ENCODE assay signal across 19 cellular contexts in genomic region chr9:115668506-115668905, GRCh38.
DNase-seq lines count a peak whose midpoint lies in the region; ATAC-seq and TF ChIP-seq lines count a peak whose summit lies in the region.
"Had no signal": no experiment of that assay in that cellular context is flagged by ENCODE, and none has a peak within 500 bp of the region (broad histone marks: within the 10 kb centered on the region; RNA-seq: fewer than 3 reads in every experiment).

No MANE protein-coding gene starts in this region.

- TF ChIP-seq POLR2A in gastrocnemius medialis (IDR thresholded peaks at IDR 0.05) = no peak

- H4K20me1 ChIP-seq in fibroblast of lung (ENCODE audit: control insufficient read depth, extremely low read depth, insufficient read depth, low read length) = no peaks in the 10 kb centered on the region

- intact Hi-C loops in gastrocnemius medialis (cut with DNase I; ENCODE audit: low total_unique reads) = no loop called here

- ATAC-seq in gastrocnemius medialis = peak; percentile 54 to 69
- ATAC-seq in HG03565 (IDR thresholded peaks at IDR 0.05; ENCODE audit: unreplicated experiment) = no peak
- no peak for ATAC-seq in GM21529 (IDR thresholded peaks at IDR 0.05; ENCODE audit: unreplicated experiment)
- ATAC-seq: K562; stimulated activated naive CD8-positive, alpha-beta T cell treated with anti-CD3 and anti-CD28 coated beads, Interleukin-15, Interleukin-2, amounts not matched to agents 100 U/mL and 50 U/mL, for 24 hours had no signal

- no peaks in the 10 kb centered on the region for H3K36me3 ChIP-seq in fibroblast of lung (ENCODE audit: control insufficient read depth, insufficient read depth, low read length)
- H3K36me3 ChIP-seq in gastrocnemius medialis = no peaks in the 10 kb centered on the region
- H3K36me3 ChIP-seq: HAP-1, heart right ventricle had no signal

- H3K27me3 ChIP-seq in fibroblast of lung (ENCODE audit: control insufficient read depth, insufficient read depth, low read length) = no peaks in the 10 kb centered on the region
- no peaks in the 10 kb centered on the region for H3K27me3 ChIP-seq in gastrocnemius medialis

- H3K4me3 ChIP-seq in fibroblast of lung (replicated peaks in 1 of 4; ENCODE audit: control extremely low read depth in 1 of 4, insufficient read depth in 1 of 4, low read depth in 3 of 4, low read length in 4 of 4) = no peak overlapping the region
- no peak overlapping the region for H3K4me3 ChIP-seq in gastrocnemius medialis
- H3K4me3 ChIP-seq: coronary artery, HAP-1, heart right ventricle, K562 had no signal

- no peaks in the 10 kb centered on the region for H3K79me2 ChIP-seq in fibroblast of lung (ENCODE audit: control insufficient read depth, insufficient read depth, low read length)

- TF ChIP-seq CTCF in RWPE1 (conservative IDR thresholded peaks at IDR 0.05; ENCODE audit: low read depth) = no peak
- TF ChIP-seq CTCF in fibroblast of lung (conservative IDR thresholded peaks at IDR 0.05 in 1 of 2, IDR thresholded peaks at IDR 0.05 in 1 of 2; ENCODE audit: low read depth in 1 of 2, low read length in 2 of 2) = no peak
- TF ChIP-seq CTCF in gastrocnemius medialis (IDR thresholded peaks at IDR 0.05 in 4 of 5, conservative IDR thresholded peaks at IDR 0.05 in 1 of 5) = no peak

- H3K27ac ChIP-seq in RWPE1 = peak overlapping the region; percentile 40
- H3K27ac ChIP-seq in fibroblast of lung (ENCODE audit: insufficient read depth, low read length) = peak overlapping the region; percentile 53
- H3K27ac ChIP-seq in gastrocnemius medialis = no peak overlapping the region

- CTCF ChIA-PET in RWPE1 (lab: Yijun Ruan, JAX) = interaction anchor here (0.6 kb wide), 1 partner anchor 117 kb away, joined by 3 read pairs; no protein-coding TSS in a partner anchor

- in situ Hi-C loops in gastrocnemius medialis (cut with MboI; ENCODE audit: low sequenced_read_pairs in 4 of 4) = no loop called here

- H3K9ac ChIP-seq in fibroblast of lung (ENCODE audit: insufficient read depth, low read length) = no peak overlapping the region

- POLR2A ChIA-PET in RWPE1 (lab: Yijun Ruan, JAX; ENCODE audit: low non-redundant PET) = no interaction called here

- no peak overlapping the region for H2AFZ ChIP-seq in fibroblast of lung (ENCODE audit: low read length)

- H3K9me3 ChIP-seq in fibroblast of lung (ENCODE audit: control insufficient read depth, insufficient read depth, low read depth, low read length) (no peaks in the 10 kb centered on the region), gastrocnemius medialis (no peaks in the 10 kb centered on the region)
- H3K9me3 ChIP-seq: HAP-1, heart right ventricle had no signal

- H3K4me1 ChIP-seq in fibroblast of lung (ENCODE audit: control insufficient read depth, extremely low read depth, insufficient read depth, low read length) = peaks cover 18% of the 10 kb centered on the region
- H3K4me1 ChIP-seq in gastrocnemius medialis = no peaks in the 10 kb centered on the region
- H3K4me1 ChIP-seq: HAP-1 had no signal

- H3K4me2 ChIP-seq in fibroblast of lung (ENCODE audit: extremely low read depth, insufficient read depth, low read length) = no peak overlapping the region

- DNase-seq in GM03348 (ENCODE audit: low spot score) = peak; percentile 74
- peak; percentile 76 for DNase-seq in RWPE1 (ENCODE audit: low spot score)
- DNase-seq in fibroblast of lung (ENCODE audit: low read depth in 2 of 2) = peak; percentile 77 to 94
- DNase-seq in gastrocnemius medialis = peak in 1 of 2 donors; percentile 14
- DNase-seq in stimulated activated CD8-positive, alpha-beta memory T cell treated with anti-CD3 and anti-CD28 coated beads, Interleukin-4, amount 100 ng/mL, for 48 hours = no peak
- no peak for DNase-seq in NCI-H1694 treated with DMSO at 0.1 percent for 48 hours (lab: John Stamatoyannopoulos, UW)
- DNase-seq: activated CD4-positive, alpha-beta T cell treated with anti-CD3 and anti-CD28 coated beads, Interleukin-2, amount 50 U/mL, for 4 hours; activated gamma-delta T cell treated with Interleukin-2 at 50 U/mL for 16 hours; Calu3; heart right ventricle; NCI-H2029 treated with DMSO at 0.1 percent for 48 hours; stimulated activated CD4-positive, alpha-beta T cell treated with anti-CD3 and anti-CD28 coated beads, Interleukin-2, amount 100 ng/mL, for 48 hours; stimulated activated naive CD8-positive, alpha-beta T cell treated with anti-CD3 and anti-CD28 coated beads, Interleukin-15, Interleukin-2, amounts not matched to agents 100 U/mL and 50 U/mL, for 24 hours; T-helper 2 cell had no signal

Comparison
In these comparisons a context has a peak if more than half of its experiments do, and no peak if none do; other contexts are left out.
1. DNase-seq: peak in GM03348 (single experiment), RWPE1 (single experiment) and fibroblast of lung (2 of 2); none in stimulated activated CD8-positive, alpha-beta memory T cell treated with anti-CD3 and anti-CD28 coated beads, Interleukin-4, amount 100 ng/mL, for 48 hours (single experiment) and NCI-H1694 treated with DMSO at 0.1 percent for 48 hours (single experiment).
2. H3K27ac ChIP-seq: peak in RWPE1 (single experiment) and fibroblast of lung (single experiment); none in gastrocnemius medialis (0 of 4).
3. ATAC-seq: peak in gastrocnemius medialis (2 of 2); none in HG03565 (single experiment) and GM21529 (single experiment).